Comparison of ENCODE assay signal across 1 cellular context in genomic region chr16:30974348-30974747, GRCh38.
TF ChIP-seq lines count a peak whose summit lies in the region.

No MANE protein-coding gene starts in this region.

TF ChIP-seq in K562, 482 proteins besides CTCF, POLR2A, EP300 and RAD21 (continued from another document):
- TF ChIP-seq ZNF347 (CRISPR knock-in tag; IDR thresholded peaks at IDR 0.05; ENCODE audit: low read depth) (no peak), POLR2G (IDR thresholded peaks at IDR 0.05; ENCODE audit: low read depth, low read length) (no peak), SPI1 (IDR thresholded peaks at IDR 0.05; ENCODE audit: borderline replicate concordance, low read depth, low read length) (no peak), ARID1B (IDR thresholded peaks at IDR 0.05) (peak; percentile 44), RBM14 (IDR thresholded peaks at IDR 0.05; ENCODE audit: borderline replicate concordance, insufficient read depth, low read depth, low read length) (no peak)
